ENCODE assay signal across 18 cellular contexts in the genomic region with DNA sequence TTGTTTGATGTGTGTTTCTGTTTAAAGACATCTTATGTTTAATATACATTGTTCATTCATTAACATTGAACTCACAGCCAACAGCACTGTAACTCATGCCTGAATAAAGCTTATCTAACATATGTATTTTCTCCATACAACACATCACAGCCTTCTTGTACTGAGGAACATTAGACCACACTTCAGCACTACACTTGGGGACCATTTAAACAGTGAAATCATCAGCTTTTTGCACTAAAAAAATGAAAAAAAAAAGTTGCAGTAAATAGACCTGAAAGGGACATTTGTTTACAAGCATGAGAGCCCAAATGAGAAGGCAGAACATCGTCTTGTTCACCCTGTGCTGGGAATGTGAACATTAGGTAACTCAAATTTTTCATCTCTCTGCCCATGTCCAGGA.
"Had no signal": no experiment of that assay in that cellular context is flagged by ENCODE, and none has a peak within 500 bp of the region (broad histone marks: within the 10 kb centered on the region; RNA-seq: fewer than 3 reads in every experiment).

No MANE protein-coding gene starts in this region.

- H3K27ac ChIP-seq: epithelial cell of prostate, SJSA1 had no signal

- ATAC-seq: activated T-cell treated with anti-CD3 and anti-CD28 coated beads, Interleukin-2, amount 50 U/mL, for 72 hours had no signal

- H3K9me3 ChIP-seq: SJSA1 had no signal

- DNase-seq: activated B cell treated with CpG ODN at 0.5 μM for 24 hours; activated CD4-positive, alpha-beta T cell treated with anti-CD3 and anti-CD28 coated beads for 48 hours; activated CD8-positive, alpha-beta memory T cell treated with anti-CD3 and anti-CD28 coated beads, Interleukin-2, amount 50 U/mL, for 48 hours; activated gamma-delta T cell treated with Interleukin-2 at 50 U/mL for 16 hours; activated T-cell treated with anti-CD3 and anti-CD28 coated beads, Interleukin-2, amount 50 U/mL, for 72 hours; amniotic stem cell; central memory CD4-positive, alpha-beta T cell; cortex of kidney; effector memory CD4-positive, alpha-beta T cell; naive thymus-derived CD4-positive, alpha-beta T cell; stimulated activated CD4-positive, alpha-beta T cell treated with anti-CD3 and anti-CD28 coated beads, Interleukin-2, amount 100 ng/mL, for 48 hours; stimulated activated naive B cell treated with anti-CD40 and anti-IgM and Interleukin-4, amounts not matched to agents 10 μg/mL and 1 μg/mL and 100 μg/mL, for 72 hours; trophoblast cell had no signal

- H3K27me3 Mint-ChIP-seq: activated B cell treated with CpG ODN at 0.5 μM for 24 hours; activated naive CD8-positive, alpha-beta T cell; naive thymus-derived CD4-positive, alpha-beta T cell; stimulated activated naive B cell treated with anti-CD40 and anti-IgM and Interleukin-4, amounts not matched to agents 10 μg/mL and 1 μg/mL and 100 μg/mL, for 72 hours had no signal

- H3K9ac ChIP-seq: parathyroid adenoma had no signal

- H3K4me1 ChIP-seq: parathyroid adenoma, SJSA1 had no signal

- H3K4me1 Mint-ChIP-seq: activated B cell treated with CpG ODN at 0.5 μM for 24 hours had no signal

- H3K9me3 Mint-ChIP-seq: activated B cell treated with CpG ODN at 0.5 μM for 24 hours; activated T-cell treated with anti-CD3 and anti-CD28 coated beads, Interleukin-2, amount 50 U/mL, for 72 hours; stimulated activated naive B cell treated with anti-CD40 and anti-IgM and Interleukin-4, amounts not matched to agents 10 μg/mL and 1 μg/mL and 100 μg/mL, for 72 hours had no signal

- H3K36me3 ChIP-seq: SJSA1 had no signal

- H3K27me3 ChIP-seq: SJSA1 had no signal

- H3K27ac Mint-ChIP-seq: activated B cell treated with CpG ODN at 0.5 μM for 24 hours; activated naive CD8-positive, alpha-beta T cell; stimulated activated naive B cell treated with anti-CD40 and anti-IgM and Interleukin-4, amounts not matched to agents 10 μg/mL and 1 μg/mL and 100 μg/mL, for 72 hours had no signal

- H3K4me3 ChIP-seq: lung, SJSA1 had no signal

- H3K36me3 Mint-ChIP-seq: stimulated activated naive B cell treated with anti-CD40 and anti-IgM and Interleukin-4, amounts not matched to agents 10 μg/mL and 1 μg/mL and 100 μg/mL, for 72 hours had no signal

- H3K4me3 Mint-ChIP-seq: activated B cell treated with CpG ODN at 0.5 μM for 24 hours; activated naive CD8-positive, alpha-beta T cell; activated T-cell treated with anti-CD3 and anti-CD28 coated beads, Interleukin-2, amount 50 U/mL, for 72 hours; naive thymus-derived CD4-positive, alpha-beta T cell; stimulated activated naive B cell treated with anti-CD40 and anti-IgM and Interleukin-4, amounts not matched to agents 10 μg/mL and 1 μg/mL and 100 μg/mL, for 72 hours had no signal
